Comparison of ENCODE assay signal across 12 cellular contexts in the genomic region with DNA sequence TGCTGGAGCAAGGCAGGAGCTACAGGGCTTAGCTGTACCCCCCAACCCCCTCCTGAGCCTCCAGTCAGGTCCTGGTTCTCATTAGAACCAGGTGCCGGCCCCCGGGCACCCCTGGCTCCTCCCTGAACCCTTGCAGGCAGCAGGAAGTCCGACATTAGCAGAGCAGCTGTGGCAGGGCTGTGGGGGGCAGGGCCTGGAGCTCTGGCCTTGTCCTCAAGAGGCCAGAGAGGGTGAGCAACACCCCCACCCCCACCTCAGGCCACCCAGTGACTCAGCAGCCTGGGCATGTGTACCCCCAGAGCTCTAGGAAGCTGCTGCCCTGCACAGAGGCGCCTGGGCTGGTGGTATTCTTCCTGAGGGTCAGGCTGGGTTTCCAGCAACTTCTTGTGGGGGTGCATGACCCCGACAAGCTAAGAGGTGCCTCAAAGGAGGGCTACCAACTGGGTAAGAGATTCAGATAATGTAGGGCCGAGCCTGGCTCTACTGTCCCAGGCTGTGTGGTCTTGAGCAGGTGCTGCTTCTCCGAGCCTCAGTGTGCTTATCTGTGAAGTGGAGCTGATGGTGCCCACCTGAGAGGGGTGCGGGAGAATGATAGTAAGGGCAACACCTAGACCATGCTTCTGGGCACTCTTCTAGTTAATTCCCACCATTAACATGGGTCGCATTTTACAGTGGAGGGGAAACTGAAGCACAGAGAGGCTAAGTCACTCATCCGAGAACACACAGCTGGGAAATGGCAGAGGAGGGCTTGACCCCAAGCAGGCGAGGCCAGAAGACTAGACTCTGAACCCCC. TPM values are rescaled to one million over a fixed set of nuclear protein-coding genes. Genes with fewer than 3 reads are reported as not detected.
DNase-seq lines count a peak whose midpoint lies in the region; ATAC-seq and TF ChIP-seq lines count a peak whose summit lies in the region.
"Had no signal": no experiment of that assay in that cellular context is flagged by ENCODE, and none has a peak within 500 bp of the region (broad histone marks: within the 10 kb centered on the region; RNA-seq: fewer than 3 reads in every experiment).

No MANE protein-coding gene starts in this region.

- no peak overlapping the region for H2AFZ ChIP-seq in mammary epithelial cell (ENCODE audit: low read depth, low read length)
- H2AFZ ChIP-seq: parathyroid adenoma had no signal

- H4K20me1 ChIP-seq in mammary epithelial cell (ENCODE audit: insufficient read depth, low read length), result no peaks in the 10 kb centered on the region

- BruUV-seq in mammary epithelial cell (replicated peaks; lab: Mats Ljungman, UMichigan) (no TSS peak), MCF 10A (replicated peaks; lab: Mats Ljungman, UMichigan) (no TSS peak)

- no peaks in the 10 kb centered on the region for H3K9me3 Mint-ChIP-seq in CD8-positive, alpha-beta memory T cell
- H3K9me3 Mint-ChIP-seq in central memory CD8-positive, alpha-beta T cell, result no peaks in the 10 kb centered on the region
- no peaks in the 10 kb centered on the region for H3K9me3 Mint-ChIP-seq in MCF 10A (ENCODE audit: unreplicated experiment)

- no peak overlapping the region for H3K9ac ChIP-seq in mammary epithelial cell (ENCODE audit: insufficient read depth, low read length)
- H3K9ac ChIP-seq: parathyroid adenoma had no signal

- dilution Hi-C loops in mammary epithelial cell (cut with HindIII; ENCODE audit: low sequenced_read_pairs), result no loop called here

- no peaks in the 10 kb centered on the region for H3K9me3 ChIP-seq in CD8-positive, alpha-beta memory T cell (ENCODE audit: low read length)
- H3K9me3 ChIP-seq in MG63 (no peaks in the 10 kb centered on the region), mammary epithelial cell (replicated peaks; ENCODE audit: insufficient read depth, low read length) (no peaks in the 10 kb centered on the region)

- H3K36me3 Mint-ChIP-seq in CD8-positive, alpha-beta memory T cell, result peaks cover 2 to 41% (median 13%) of the 10 kb centered on the region in 3 donors
- peaks cover 13% of the 10 kb centered on the region for H3K36me3 Mint-ChIP-seq in central memory CD8-positive, alpha-beta T cell (ENCODE audit: insufficient read depth)
- peaks cover 6% of the 10 kb centered on the region for H3K36me3 Mint-ChIP-seq in MCF 10A (ENCODE audit: insufficient read depth, unreplicated experiment)

- H3K4me1 ChIP-seq in CD8-positive, alpha-beta memory T cell (ENCODE audit: insufficient read depth, low read length), result peaks cover 21% of the 10 kb centered on the region
- H3K4me1 ChIP-seq in mammary epithelial cell (ENCODE audit: insufficient read depth, low read length), result peaks cover 15% of the 10 kb centered on the region
- H3K4me1 ChIP-seq: parathyroid adenoma had no signal

- TF ChIP-seq CTCF in mammary epithelial cell (conservative IDR thresholded peaks at IDR 0.05 in 1 of 2, IDR thresholded peaks at IDR 0.05 in 1 of 2; ENCODE audit: extremely low read depth in 1 of 2, insufficient read depth in 1 of 2, low read depth in 1 of 2, low read length in 2 of 2) (no peak), MCF 10A (IDR thresholded peaks at IDR 0.05; ENCODE audit: unreplicated experiment) (no peak)

- CTCF ChIA-PET in CD8-positive, alpha-beta memory T cell (lab: Charles Lee), result no interaction called here
- CTCF ChIA-PET in mammary epithelial cell (lab: Charles Lee; ENCODE audit: low non-redundant PET), result no interaction called here
- CTCF ChIA-PET in MCF 10A (lab: Yijun Ruan, JAX), result no interaction called here

- H3K4me3 ChIP-seq in CD8-positive, alpha-beta memory T cell (ENCODE audit: low read length), result no peak overlapping the region
- H3K4me3 ChIP-seq in MG63, result no peak overlapping the region
- no peak overlapping the region for H3K4me3 ChIP-seq in mammary epithelial cell (replicated peaks in 1 of 3; ENCODE audit: insufficient read depth in 1 of 3, low read depth in 2 of 3, low read length in 3 of 3)

- H3K27ac ChIP-seq in CD8-positive, alpha-beta memory T cell (ENCODE audit: low read depth, low read length), result no peak overlapping the region
- no peak overlapping the region for H3K27ac ChIP-seq in mammary epithelial cell (ENCODE audit: insufficient read depth, low read depth, low read length)
- H3K27ac ChIP-seq: parathyroid adenoma had no signal

- no peak overlapping the region for H3K4me2 ChIP-seq in mammary epithelial cell (ENCODE audit: insufficient read depth, low read depth, low read length)

- peak overlapping the region in 2 of 7 donors; percentile 46 to 66 for H3K4me3 Mint-ChIP-seq in CD8-positive, alpha-beta memory T cell
- H3K4me3 Mint-ChIP-seq in central memory CD8-positive, alpha-beta T cell, result no peak overlapping the region
- H3K4me3 Mint-ChIP-seq in MCF 10A (ENCODE audit: unreplicated experiment), result no peak overlapping the region

- H3K36me3 ChIP-seq in CD8-positive, alpha-beta memory T cell (ENCODE audit: insufficient read depth, low read length), result no peaks in the 10 kb centered on the region
- H3K36me3 ChIP-seq in MG63 (peaks cover 45% of the 10 kb centered on the region), mammary epithelial cell (ENCODE audit: insufficient read depth, low read length) (no peaks in the 10 kb centered on the region)

- intact Hi-C loops in mammary epithelial cell (cut with micrococcal nuclease), result no loop called here
- intact Hi-C loops in MCF 10A (cut with micrococcal nuclease), result no loop called here

- in situ Hi-C loops in mammary epithelial cell (cut with MboI; ENCODE audit: low sequenced_read_pairs in 2 of 2), result no loop called here

- POLR2A ChIA-PET in CD8-positive, alpha-beta memory T cell (lab: Charles Lee), result interaction anchor here (1.4 kb wide), 1 partner anchor 18 kb away, joined by 9 read pairs; no protein-coding TSS in a partner anchor
- POLR2A ChIA-PET in MCF 10A (lab: Yijun Ruan, JAX), result no interaction called here

- WGBS in mammary epithelial cell (ENCODE audit: low coverage, missing lambda C conversion rate), result 89% methylated on average over 11 of the region's 11 CpGs

- peaks cover 0 to 2% of the 10 kb centered on the region in 2 donors for H3K27me3 Mint-ChIP-seq in CD8-positive, alpha-beta memory T cell
- no peaks in the 10 kb centered on the region for H3K27me3 Mint-ChIP-seq in central memory CD8-positive, alpha-beta T cell
- H3K27me3 Mint-ChIP-seq in MCF 10A (ENCODE audit: insufficient read depth, unreplicated experiment), result no peaks in the 10 kb centered on the region

- no peak for DNase-seq in CD8-positive, alpha-beta memory T cell
- peak; percentile 81 for DNase-seq in MG63
- no peak for DNase-seq in central memory CD8-positive, alpha-beta T cell (ENCODE audit: low spot score in 2 of 2)
- peak; percentile 15 for DNase-seq in non-pigmented ciliary epithelial cell (ENCODE audit: low read depth)
- no peak for DNase-seq in mammary epithelial cell
- DNase-seq in HPDE6-E6E7 (ENCODE audit: extremely low spot score), result no peak
- DNase-seq in ureter (ENCODE audit: low spot score), result no peak
- DNase-seq in MCF 10A (ENCODE audit: unreplicated experiment), result no peak
- DNase-seq: NCI-H2171 treated with DMSO at 0.1 percent for 48 hours; stimulated activated naive CD8-positive, alpha-beta T cell treated with anti-CD3 and anti-CD28 coated beads, Interleukin-15, Interleukin-2, amounts not matched to agents 100 U/mL and 50 U/mL, for 24 hours had no signal

- no peaks in the 10 kb centered on the region for H3K79me2 ChIP-seq in mammary epithelial cell (ENCODE audit: insufficient read depth, low read length)
- H3K79me2 ChIP-seq: parathyroid adenoma had no signal

- peak overlapping the region in 7 of 8 donors; percentile 72 to 91 (median 90) for H3K27ac Mint-ChIP-seq in CD8-positive, alpha-beta memory T cell
- H3K27ac Mint-ChIP-seq in central memory CD8-positive, alpha-beta T cell (ENCODE audit: low read depth), result peak overlapping the region; percentile 71
- no peak overlapping the region for H3K27ac Mint-ChIP-seq in MCF 10A (ENCODE audit: low read depth, unreplicated experiment)

- peak; percentile 7 for ATAC-seq in central memory CD8-positive, alpha-beta T cell (replicated peaks; ENCODE audit: extremely low read depth, poor library complexity, severe bottlenecking)
- ATAC-seq: stimulated activated naive CD8-positive, alpha-beta T cell treated with anti-CD3 and anti-CD28 coated beads, Interleukin-15, Interleukin-2, amounts not matched to agents 100 U/mL and 50 U/mL, for 24 hours had no signal

- H3K27me3 ChIP-seq in CD8-positive, alpha-beta memory T cell (ENCODE audit: insufficient read depth, low read length, poor library complexity, severe bottlenecking), result no peaks in the 10 kb centered on the region
- H3K27me3 ChIP-seq in MG63, result no peaks in the 10 kb centered on the region
- no peaks in the 10 kb centered on the region for H3K27me3 ChIP-seq in mammary epithelial cell (ENCODE audit: insufficient read depth, low read length)

- H3K4me1 Mint-ChIP-seq in CD8-positive, alpha-beta memory T cell, result peaks cover 24 to 27% (median 26%) of the 10 kb centered on the region in 3 donors
- H3K4me1 Mint-ChIP-seq in central memory CD8-positive, alpha-beta T cell, result peaks cover 26% of the 10 kb centered on the region
- H3K4me1 Mint-ChIP-seq in MCF 10A (ENCODE audit: insufficient read depth, unreplicated experiment), result peaks cover 7% of the 10 kb centered on the region

RNA-seq across cellular contexts. Expression of gene H1-8, which starts 16.0 kb away (rescaled TPM):
- not detected for total RNA-seq in CD8-positive, alpha-beta memory T cell
- polyA plus RNA-seq in CD8-positive, alpha-beta memory T cell, result not detected
- total RNA-seq in MG63 (2014; rRNA removed; shearing (Covaris generic); ENCODE audit: low replicate concordance), result not detected in 2 replicates
- total RNA-seq in mammary epithelial cell (not detected), ureter (not detected), MCF 10A (2022) (not detected in 2 replicates)
- polyA plus RNA-seq in mammary epithelial cell, result not detected
- polyA minus RNA-seq in mammary epithelial cell, result not detected
- total RNA-seq: activated CD8-positive, alpha-beta memory T cell treated with anti-CD3 and anti-CD28 coated beads for 36 hours had no signal

RNA-seq across cellular contexts. Expression of gene RHO, which starts 30.5 kb away (rescaled TPM):
- total RNA-seq in CD8-positive, alpha-beta memory T cell, result not detected
- polyA plus RNA-seq in CD8-positive, alpha-beta memory T cell, result not detected
- not detected in 2 replicates for total RNA-seq in MG63 (2014; rRNA removed; shearing (Covaris generic); ENCODE audit: low replicate concordance)
- not detected for total RNA-seq in mammary epithelial cell
- polyA plus RNA-seq in mammary epithelial cell, result not detected
- polyA minus RNA-seq in mammary epithelial cell, result not detected
- not detected for total RNA-seq in ureter
- total RNA-seq in MCF 10A (2022), result not detected in 2 replicates
- total RNA-seq: activated CD8-positive, alpha-beta memory T cell treated with anti-CD3 and anti-CD28 coated beads for 36 hours had no signal

RNA-seq across cellular contexts. Expression of gene PLXND1, which starts 47.5 kb away (rescaled TPM):
- 10 to 100 TPM; 12.1 to 15.2 TPM for total RNA-seq in CD8-positive, alpha-beta memory T cell
- polyA plus RNA-seq in CD8-positive, alpha-beta memory T cell, result 17.3 TPM
- 5.8 and 21.9 TPM in 2 replicates for total RNA-seq in MG63 (2014; rRNA removed; shearing (Covaris generic); ENCODE audit: low replicate concordance)
- total RNA-seq in mammary epithelial cell (1 to 10 TPM; 2.3 to 2.7 TPM), ureter (138 TPM), MCF 10A (2022) (5.6 and 6.2 TPM in 2 replicates)
- 0.63 TPM for polyA plus RNA-seq in mammary epithelial cell
- polyA minus RNA-seq in mammary epithelial cell, result 0.83 TPM

Comparison
In these comparisons a context has a peak if more than half of its experiments do, and no peak if none do; other contexts are left out.
1. DNase-seq: peak in MG63 (single experiment) and non-pigmented ciliary epithelial cell (single experiment); none in CD8-positive, alpha-beta memory T cell (0 of 5), central memory CD8-positive, alpha-beta T cell (0 of 2), mammary epithelial cell (single experiment), HPDE6-E6E7 (single experiment), ureter (single experiment) and MCF 10A (single experiment).